10 cellular contexts compared by ENCODE assay signal in the genomic region with DNA sequence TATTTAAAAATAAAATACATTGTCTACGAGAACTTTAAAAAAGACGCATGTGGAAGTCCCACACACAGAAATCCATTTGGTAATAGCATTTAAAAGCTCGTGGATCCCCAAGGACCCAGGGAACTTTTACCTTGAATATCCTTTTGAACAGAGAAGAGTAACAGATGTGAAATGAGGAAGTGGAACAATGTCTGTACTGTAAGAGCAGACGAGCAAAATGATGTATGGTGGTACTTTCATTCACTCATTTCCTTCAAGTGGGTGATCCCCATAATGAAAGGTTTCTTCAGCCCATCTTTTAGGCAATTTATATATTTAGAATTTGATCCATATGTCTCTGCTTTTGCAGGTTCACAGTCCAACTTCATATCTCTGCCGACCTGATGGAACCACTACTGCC.
A peak's percentile ranks its signal among the peaks of the same experiment; 100 is the strongest.
DNase-seq lines count a peak whose midpoint lies in the region; ATAC-seq and TF ChIP-seq lines count a peak whose summit lies in the region.
"Had no signal": no experiment of that assay in that cellular context is flagged by ENCODE, and none has a peak within 500 bp of the region (broad histone marks: within the 10 kb centered on the region; RNA-seq: fewer than 3 reads in every experiment).

No MANE protein-coding gene starts in this region.

- ATAC-seq in GM19043 (IDR thresholded peaks at IDR 0.05; ENCODE audit: low read depth, unreplicated experiment) (peak; percentile 91), HG02571 (IDR thresholded peaks at IDR 0.05; ENCODE audit: unreplicated experiment) (peak; percentile 78), HG03432 (IDR thresholded peaks at IDR 0.05; ENCODE audit: unreplicated experiment) (peak; percentile 94)
- ATAC-seq: left cardiac atrium had no signal

- no peak overlapping the region for H3K27ac Mint-ChIP-seq in glutamatergic neuron (ENCODE audit: unreplicated experiment)
- H3K27ac Mint-ChIP-seq: progenitor cell of endocrine pancreas had no signal

- H3K36me3 Mint-ChIP-seq in glutamatergic neuron (ENCODE audit: unreplicated experiment) = no peaks in the 10 kb centered on the region

- peaks cover 10% of the 10 kb centered on the region for H3K4me1 Mint-ChIP-seq in glutamatergic neuron (ENCODE audit: low read depth, unreplicated experiment)

- H3K4me3 Mint-ChIP-seq in glutamatergic neuron (ENCODE audit: unreplicated experiment) = peak overlapping the region; percentile 3

- no peak for TF ChIP-seq CTCF in glutamatergic neuron (IDR thresholded peaks at IDR 0.05; ENCODE audit: partially characterized antibody, unreplicated experiment)

- H3K27me3 Mint-ChIP-seq in glutamatergic neuron (ENCODE audit: unreplicated experiment) = no peaks in the 10 kb centered on the region
- H3K27me3 Mint-ChIP-seq: progenitor cell of endocrine pancreas had no signal

- DNase-seq in glutamatergic neuron = no peak
- no peak for DNase-seq in DMS79 (lab: John Stamatoyannopoulos, UW)
- no peak for DNase-seq in DMS53 (lab: John Stamatoyannopoulos, UW)
- no peak for DNase-seq in NCI-H1417 treated with DMSO at 0.1 percent for 48 hours (lab: John Stamatoyannopoulos, UW)
- DNase-seq in occipital lobe (lab: John Stamatoyannopoulos, UW) = no peak
- DNase-seq: left cardiac atrium had no signal

- no peaks in the 10 kb centered on the region for H3K9me3 Mint-ChIP-seq in glutamatergic neuron (ENCODE audit: unreplicated experiment)
